ENCODE assay signal across 27 cellular contexts in genomic region chr16:61014869-61015268, GRCh38.
DNase-seq lines count a peak whose midpoint lies in the region; ATAC-seq and TF ChIP-seq lines count a peak whose summit lies in the region.
"Had no signal": no experiment of that assay in that cellular context is flagged by ENCODE, and none has a peak within 500 bp of the region (broad histone marks: within the 10 kb centered on the region; RNA-seq: fewer than 3 reads in every experiment).

No MANE protein-coding gene starts in this region.

- TF ChIP-seq CTCF in C4-2B (conservative IDR thresholded peaks at IDR 0.05), result peak; percentile 39
- peak; percentile 20; the same call in 1 of the 2 replicates for TF ChIP-seq CTCF in OCI-LY3 (IDR thresholded peaks at IDR 0.05; ENCODE audit: low read depth, low read length)
- TF ChIP-seq CTCF in endothelial cell (IDR thresholded peaks at IDR 0.05; ENCODE audit: unreplicated experiment), result no peak
- TF ChIP-seq CTCF in nephron progenitor cell (IDR thresholded peaks at IDR 0.05), result no peak
- TF ChIP-seq CTCF in osteocyte (IDR thresholded peaks at IDR 0.05), result no peak

- H3K36me3 ChIP-seq in OCI-LY3 (replicated peaks; ENCODE audit: low read depth, low read length), result no peaks in the 10 kb centered on the region
- H3K36me3 ChIP-seq: adrenal gland; BLaER1 treated with 17β-estradiol and CSF1 and Interleukin-3, amounts not matched to agents 10 nM and 100 nM; heart left ventricle; left ventricle myocardium inferior; right atrium auricular region had no signal

- no peak overlapping the region for H3K27ac Mint-ChIP-seq in endothelial cell (ENCODE audit: unreplicated experiment)
- no peak overlapping the region for H3K27ac Mint-ChIP-seq in nephron progenitor cell
- no peak overlapping the region for H3K27ac Mint-ChIP-seq in activated CD8-positive, alpha-beta memory T cell treated with anti-CD3 and anti-CD28 coated beads, Interleukin-2, amount 10 ng/mL, durations not matched to agents 7 days and 5 days
- H3K27ac Mint-ChIP-seq in osteocyte (ENCODE audit: unreplicated experiment), result no peak overlapping the region
- H3K27ac Mint-ChIP-seq: activated CD4-positive, alpha-beta T cell treated with anti-CD3 and anti-CD28 coated beads, Interleukin-2, amount 10 ng/mL, durations not matched to agents 24 days and 14 days; activated T-cell treated with anti-CD3 and anti-CD28 coated beads, Interleukin-2, amount 50 U/mL, for 72 hours; brain; IgD-negative memory B cell; naive thymus-derived CD8-positive, alpha-beta T cell; stimulated activated effector memory CD8-positive, alpha-beta T cell treated with anti-CD3 and anti-CD28 coated beads, Interleukin-12 subunit alpha, Interleukin-12 subunit beta, amount 100 ng/mL, for 72 hours; T-helper 17 cell had no signal

- DNase-seq in HT-29 (ENCODE audit: low spot score) (peak; percentile 30), endothelial cell (ENCODE audit: low spot score) (peak; percentile 9), ecto neural progenitor cell (ENCODE audit: low spot score) (no peak), nephron progenitor cell (no peak), osteocyte (ENCODE audit: extremely low spot score, unreplicated experiment) (no peak)
- DNase-seq in activated CD8-positive, alpha-beta memory T cell treated with anti-CD3 and anti-CD28 coated beads, Interleukin-2, amount 10 ng/mL, durations not matched to agents 7 days and 5 days, result no peak
- DNase-seq: activated CD4-positive, alpha-beta T cell treated with anti-CD3 and anti-CD28 coated beads, Interleukin-2, amount 10 ng/mL, durations not matched to agents 24 days and 14 days; activated naive CD4-positive, alpha-beta T cell treated with Interleukin-2 at 50 U/mL for 16 hours; activated T-cell treated with anti-CD3 and anti-CD28 coated beads, Interleukin-2, amount 50 U/mL, for 72 hours; adrenal gland; Calu3; heart left ventricle; left ventricle myocardium inferior; midbrain; naive thymus-derived CD8-positive, alpha-beta T cell; NCI-H146; stimulated activated CD4-positive, alpha-beta T cell treated with anti-CD3 and anti-CD28 coated beads, Interleukin-2, amount 100 ng/mL, for 48 hours; substantia nigra; T-helper 17 cell had no signal

- no peaks in the 10 kb centered on the region for H3K9me3 ChIP-seq in OCI-LY3 (ENCODE audit: insufficient read depth, low read length)
- H3K9me3 ChIP-seq: adrenal gland; BLaER1 treated with 17β-estradiol and CSF1 and Interleukin-3, amounts not matched to agents 10 nM and 100 nM; left ventricle myocardium inferior; right atrium auricular region had no signal

- no peaks in the 10 kb centered on the region for H3K4me1 Mint-ChIP-seq in endothelial cell (ENCODE audit: unreplicated experiment)
- H3K4me1 Mint-ChIP-seq in nephron progenitor cell, result no peaks in the 10 kb centered on the region
- H3K4me1 Mint-ChIP-seq in activated CD8-positive, alpha-beta memory T cell treated with anti-CD3 and anti-CD28 coated beads, Interleukin-2, amount 10 ng/mL, durations not matched to agents 7 days and 5 days, result no peaks in the 10 kb centered on the region
- no peaks in the 10 kb centered on the region for H3K4me1 Mint-ChIP-seq in osteocyte (ENCODE audit: unreplicated experiment)
- H3K4me1 Mint-ChIP-seq: activated CD4-positive, alpha-beta T cell treated with anti-CD3 and anti-CD28 coated beads, Interleukin-2, amount 10 ng/mL, durations not matched to agents 24 days and 14 days; brain; IgD-negative memory B cell; naive thymus-derived CD8-positive, alpha-beta T cell; stimulated activated effector memory CD8-positive, alpha-beta T cell treated with anti-CD3 and anti-CD28 coated beads, Interleukin-12 subunit alpha, Interleukin-12 subunit beta, amount 100 ng/mL, for 72 hours; T-helper 17 cell had no signal

- H3K4me3 Mint-ChIP-seq in endothelial cell (ENCODE audit: unreplicated experiment), result no peak overlapping the region
- H3K4me3 Mint-ChIP-seq in nephron progenitor cell, result no peak overlapping the region
- no peak overlapping the region for H3K4me3 Mint-ChIP-seq in activated CD8-positive, alpha-beta memory T cell treated with anti-CD3 and anti-CD28 coated beads, Interleukin-2, amount 10 ng/mL, durations not matched to agents 7 days and 5 days
- H3K4me3 Mint-ChIP-seq in osteocyte (ENCODE audit: unreplicated experiment), result no peak overlapping the region
- H3K4me3 Mint-ChIP-seq: activated CD4-positive, alpha-beta T cell treated with anti-CD3 and anti-CD28 coated beads, Interleukin-2, amount 10 ng/mL, durations not matched to agents 24 days and 14 days; activated T-cell treated with anti-CD3 and anti-CD28 coated beads, Interleukin-2, amount 50 U/mL, for 72 hours; brain; IgD-negative memory B cell; naive thymus-derived CD8-positive, alpha-beta T cell; stimulated activated effector memory CD8-positive, alpha-beta T cell treated with anti-CD3 and anti-CD28 coated beads, Interleukin-12 subunit alpha, Interleukin-12 subunit beta, amount 100 ng/mL, for 72 hours; T-helper 17 cell had no signal

- no peaks in the 10 kb centered on the region for H3K4me1 ChIP-seq in OCI-LY3 (ENCODE audit: low read length)
- H3K4me1 ChIP-seq: adrenal gland; BLaER1 treated with 17β-estradiol and CSF1 and Interleukin-3, amounts not matched to agents 10 nM and 100 nM; heart left ventricle; left ventricle myocardium inferior; right atrium auricular region had no signal

- CTCF ChIA-PET in activated CD8-positive, alpha-beta memory T cell treated with anti-CD3 and anti-CD28 coated beads, Interleukin-2, amount 10 ng/mL, durations not matched to agents 7 days and 5 days (lab: Charles Lee), result no interaction called here

- H3K27me3 Mint-ChIP-seq in endothelial cell (ENCODE audit: unreplicated experiment), result peaks cover 2% of the 10 kb centered on the region
- H3K27me3 Mint-ChIP-seq in nephron progenitor cell (ENCODE audit: low read depth, poor library complexity), result peaks cover 3% of the 10 kb centered on the region
- no peaks in the 10 kb centered on the region for H3K27me3 Mint-ChIP-seq in activated CD8-positive, alpha-beta memory T cell treated with anti-CD3 and anti-CD28 coated beads, Interleukin-2, amount 10 ng/mL, durations not matched to agents 7 days and 5 days
- no peaks in the 10 kb centered on the region for H3K27me3 Mint-ChIP-seq in osteocyte (ENCODE audit: unreplicated experiment)
- H3K27me3 Mint-ChIP-seq: activated CD4-positive, alpha-beta T cell treated with anti-CD3 and anti-CD28 coated beads, Interleukin-2, amount 10 ng/mL, durations not matched to agents 24 days and 14 days; brain; IgD-negative memory B cell; naive thymus-derived CD8-positive, alpha-beta T cell; T-helper 17 cell had no signal

- no peaks in the 10 kb centered on the region for H4K20me1 ChIP-seq in OCI-LY3 (ENCODE audit: insufficient read depth, low read length)
- H4K20me1 ChIP-seq: BLaER1 treated with 17β-estradiol and CSF1 and Interleukin-3, amounts not matched to agents 10 nM and 100 nM had no signal

- H3K9me3 Mint-ChIP-seq in endothelial cell (ENCODE audit: unreplicated experiment) (no peaks in the 10 kb centered on the region), nephron progenitor cell (no peaks in the 10 kb centered on the region), osteocyte (ENCODE audit: unreplicated experiment) (peaks cover 3% of the 10 kb centered on the region)
- peaks cover 22% of the 10 kb centered on the region for H3K9me3 Mint-ChIP-seq in activated CD8-positive, alpha-beta memory T cell treated with anti-CD3 and anti-CD28 coated beads, Interleukin-2, amount 10 ng/mL, durations not matched to agents 7 days and 5 days (ENCODE audit: low read depth)

- H3K27ac ChIP-seq in C4-2B (no peak overlapping the region), OCI-LY3 (ENCODE audit: low read length) (no peak overlapping the region)
- H3K27ac ChIP-seq: adrenal gland; BLaER1 treated with 17β-estradiol and CSF1 and Interleukin-3, amounts not matched to agents 10 nM and 100 nM; heart left ventricle; left ventricle myocardium inferior; right atrium auricular region had no signal

- no peak overlapping the region for H3K4me2 ChIP-seq in OCI-LY3 (ENCODE audit: low read length)
- H3K4me2 ChIP-seq: BLaER1 treated with 17β-estradiol and CSF1 and Interleukin-3, amounts not matched to agents 10 nM and 100 nM had no signal

- no peaks in the 10 kb centered on the region for H3K36me3 Mint-ChIP-seq in endothelial cell (ENCODE audit: low read depth, unreplicated experiment)
- no peaks in the 10 kb centered on the region for H3K36me3 Mint-ChIP-seq in nephron progenitor cell (ENCODE audit: low read depth)
- H3K36me3 Mint-ChIP-seq in activated CD8-positive, alpha-beta memory T cell treated with anti-CD3 and anti-CD28 coated beads, Interleukin-2, amount 10 ng/mL, durations not matched to agents 7 days and 5 days, result no peaks in the 10 kb centered on the region
- no peaks in the 10 kb centered on the region for H3K36me3 Mint-ChIP-seq in osteocyte (ENCODE audit: unreplicated experiment)
- H3K36me3 Mint-ChIP-seq: brain; IgD-negative memory B cell; stimulated activated effector memory CD8-positive, alpha-beta T cell treated with anti-CD3 and anti-CD28 coated beads, Interleukin-12 subunit alpha, Interleukin-12 subunit beta, amount 100 ng/mL, for 72 hours had no signal

- no peak overlapping the region for H3K9ac ChIP-seq in OCI-LY3 (ENCODE audit: low read length)
- H3K9ac ChIP-seq: BLaER1 treated with 17β-estradiol and CSF1 and Interleukin-3, amounts not matched to agents 10 nM and 100 nM had no signal

- H3K4me3 ChIP-seq in OCI-LY3 (ENCODE audit: low read length), result no peak overlapping the region
- H3K4me3 ChIP-seq: adrenal gland; BLaER1 treated with 17β-estradiol and CSF1 and Interleukin-3, amounts not matched to agents 10 nM and 100 nM; heart left ventricle; left ventricle myocardium inferior; right atrium auricular region had no signal

- H3K79me2 ChIP-seq in OCI-LY3 (ENCODE audit: low read length), result no peaks in the 10 kb centered on the region

- no peak overlapping the region for H2AFZ ChIP-seq in OCI-LY3 (ENCODE audit: low read depth, low read length)

- H3K27me3 ChIP-seq in OCI-LY3 (ENCODE audit: low read depth, low read length), result no peaks in the 10 kb centered on the region
- H3K27me3 ChIP-seq: adrenal gland; BLaER1 treated with 17β-estradiol and CSF1 and Interleukin-3, amounts not matched to agents 10 nM and 100 nM; heart left ventricle; right atrium auricular region had no signal

- ATAC-seq in activated CD8-positive, alpha-beta memory T cell treated with anti-CD3 and anti-CD28 coated beads, Interleukin-2, amount 10 ng/mL, durations not matched to agents 7 days and 5 days, result no peak
- ATAC-seq: activated T-cell treated with anti-CD3 and anti-CD28 coated beads, Interleukin-2, amount 50 U/mL, for 72 hours; HCT116; heart left ventricle; naive thymus-derived CD8-positive, alpha-beta T cell; stimulated activated effector memory CD8-positive, alpha-beta T cell treated with anti-CD3 and anti-CD28 coated beads, Interleukin-12 subunit alpha, Interleukin-12 subunit beta, amount 100 ng/mL, for 72 hours; T-helper 17 cell had no signal

Comparison
In these comparisons a context has a peak if more than half of its experiments do, and no peak if none do; other contexts are left out.
1. CTCF ChIP-seq: peak in C4-2B (single experiment) and OCI-LY3 (single experiment); none in endothelial cell (single experiment), nephron progenitor cell (single experiment) and osteocyte (single experiment).
2. DNase-seq: peak in HT-29 (single experiment) and endothelial cell (single experiment); none in ecto neural progenitor cell (single experiment), nephron progenitor cell (single experiment), activated CD8-positive, alpha-beta memory T cell treated with anti-CD3 and anti-CD28 coated beads, Interleukin-2, amount 10 ng/mL, durations not matched to agents 7 days and 5 days (single experiment) and osteocyte (single experiment).